ENCODE assay signal across 40 cellular contexts in genomic region chr2:206287197-206287596, GRCh38.
"Had no signal": no experiment of that assay in that cellular context is flagged by ENCODE, and none has a peak within 500 bp of the region (broad histone marks: within the 10 kb centered on the region; RNA-seq: fewer than 3 reads in every experiment).

No MANE protein-coding gene starts in this region.

- H3K36me3 ChIP-seq: adrenal gland, brain microvascular endothelial cell, breast epithelium had no signal

- H3K4me1 ChIP-seq: adrenal gland, ascending aorta, body of pancreas, breast epithelium had no signal

- H3K4me3 Mint-ChIP-seq: activated naive CD4-positive, alpha-beta T cell treated with anti-CD3 and anti-CD28 coated beads for 36 hours; activated naive CD4-positive, alpha-beta T cell treated with anti-CD3 and anti-CD28 coated beads, Interleukin-2, amount 10 ng/mL, durations not matched to agents 7 days and 5 days; activated naive CD4-positive, alpha-beta T cell treated with anti-CD3 and anti-CD28 coated beads, Interleukin-2, amount 50 U/mL, for 24 hours; activated naive CD8-positive, alpha-beta T cell; activated naive CD8-positive, alpha-beta T cell treated with anti-CD3 and anti-CD28 coated beads for 36 hours; activated naive CD8-positive, alpha-beta T cell treated with anti-CD3 and anti-CD28 coated beads, Interleukin-2, amount 10 ng/mL, durations not matched to agents 7 days and 5 days; activated naive CD8-positive, alpha-beta T cell treated with anti-CD3 and anti-CD28 coated beads, Interleukin-2, amount 50 U/mL, for 24 hours; activated T-cell treated with anti-CD3 and anti-CD28 coated beads, Interleukin-2, amount 50 U/mL, for 24 hours; activated T-cell treated with anti-CD3 and anti-CD28 coated beads, Interleukin-2, amount 50 U/mL, for 4 hours; activated T-cell treated with anti-CD3 and anti-CD28 coated beads, Interleukin-2, amount 50 U/mL, for 72 hours; activated T-helper 1 cell treated with anti-CD3 and anti-CD28 coated beads, Interleukin-12 subunit alpha, Interleukin-12 subunit beta, Interleukin-2, Interleukin-4 antibody, amounts not matched to agents 30 ng/mL and 10 ng/mL and 1 ng/mL, durations not matched to agents 14 hours and 24 hours and 36 hours; activated T-helper 17 cell treated with anti-CD3 and anti-CD28 coated beads, Interleukin-2, amount 50 U/mL, for 72 hours; brain; central memory CD8-positive, alpha-beta T cell had no signal

- H3K27ac Mint-ChIP-seq: activated naive CD4-positive, alpha-beta T cell treated with anti-CD3 and anti-CD28 coated beads for 36 hours; activated naive CD4-positive, alpha-beta T cell treated with anti-CD3 and anti-CD28 coated beads, Interleukin-2, amount 10 ng/mL, durations not matched to agents 7 days and 5 days; activated naive CD4-positive, alpha-beta T cell treated with anti-CD3 and anti-CD28 coated beads, Interleukin-2, amount 50 U/mL, for 24 hours; activated naive CD4-positive, alpha-beta T cell treated with anti-CD3 and anti-CD28 coated beads, Interleukin-2, amount 50 U/mL, for 72 hours; activated naive CD8-positive, alpha-beta T cell; activated naive CD8-positive, alpha-beta T cell treated with anti-CD3 and anti-CD28 coated beads for 36 hours; activated naive CD8-positive, alpha-beta T cell treated with anti-CD3 and anti-CD28 coated beads, Interleukin-2, amount 10 ng/mL, durations not matched to agents 7 days and 5 days; activated naive CD8-positive, alpha-beta T cell treated with anti-CD3 and anti-CD28 coated beads, Interleukin-2, amount 50 U/mL, for 24 hours; activated T-cell treated with anti-CD3 and anti-CD28 coated beads, Interleukin-2, amount 50 U/mL, for 24 hours; activated T-cell treated with anti-CD3 and anti-CD28 coated beads, Interleukin-2, amount 50 U/mL, for 72 hours; activated T-helper 1 cell treated with anti-CD3 and anti-CD28 coated beads, Interleukin-12 subunit alpha, Interleukin-12 subunit beta, Interleukin-2, Interleukin-4 antibody, amounts not matched to agents 30 ng/mL and 10 ng/mL and 1 ng/mL, durations not matched to agents 14 hours and 24 hours and 36 hours; activated T-helper 17 cell treated with anti-CD3 and anti-CD28 coated beads, Interleukin-2, amount 50 U/mL, for 72 hours; activated T-helper 2 cell treated with anti-CD3 and anti-CD28 coated beads, Interferon-gamma antibody, Interleukin-2, Interleukin-4, amounts not matched to agents 10 μg/mL and 5 μg/mL and 100 μg/mL, durations not matched to agents 14 hours and 24 hours and 36 hours; brain had no signal

- DNase-seq: activated effector memory CD4-positive, alpha-beta T cell treated with anti-CD3 and anti-CD28 coated beads, Interleukin-2, amount 50 U/mL, for 16 hours; activated effector memory CD4-positive, alpha-beta T cell treated with Interleukin-2 at 50 U/mL for 16 hours; activated gamma-delta T cell; activated gamma-delta T cell treated with Interleukin-2 at 50 U/mL for 16 hours; activated naive CD4-positive, alpha-beta T cell; activated naive CD4-positive, alpha-beta T cell treated with anti-CD3 and anti-CD28 coated beads for 36 hours; activated naive CD4-positive, alpha-beta T cell treated with anti-CD3 and anti-CD28 coated beads, Interleukin-2, amount 10 ng/mL, durations not matched to agents 7 days and 5 days; activated naive CD4-positive, alpha-beta T cell treated with anti-CD3 and anti-CD28 coated beads, Interleukin-2, amount 50 U/mL, for 16 hours; activated naive CD4-positive, alpha-beta T cell treated with Interleukin-2 at 50 U/mL for 16 hours; activated naive CD8-positive, alpha-beta T cell treated with anti-CD3 and anti-CD28 coated beads for 36 hours; activated naive CD8-positive, alpha-beta T cell treated with anti-CD3 and anti-CD28 coated beads, Interleukin-2, amount 10 ng/mL, durations not matched to agents 7 days and 5 days; activated naive CD8-positive, alpha-beta T cell treated with anti-CD3 and anti-CD28 coated beads, Interleukin-2, amount 50 U/mL, for 24 hours; activated T-cell treated with anti-CD3 and anti-CD28 coated beads, Interleukin-2, amount 50 U/mL, for 1 hour; activated T-cell treated with anti-CD3 and anti-CD28 coated beads, Interleukin-2, amount 50 U/mL, for 24 hours; activated T-cell treated with anti-CD3 and anti-CD28 coated beads, Interleukin-2, amount 50 U/mL, for 4 hours; activated T-cell treated with anti-CD3 and anti-CD28 coated beads, Interleukin-2, amount 50 U/mL, for 48 hours; activated T-cell treated with anti-CD3 and anti-CD28 coated beads, Interleukin-2, amount 50 U/mL, for 72 hours; adrenal gland; amniotic stem cell; amygdala; anterior cingulate cortex; aorta; body of pancreas; brain microvascular endothelial cell; caudate nucleus; central memory CD4-positive, alpha-beta T cell; cerebellar nuclear complex had no signal

- H3K4me3 ChIP-seq: adrenal gland, ascending aorta, body of pancreas, breast epithelium, cardiac muscle cell had no signal

- H3K4me1 Mint-ChIP-seq: activated naive CD4-positive, alpha-beta T cell treated with anti-CD3 and anti-CD28 coated beads, Interleukin-2, amount 10 ng/mL, durations not matched to agents 7 days and 5 days; activated naive CD8-positive, alpha-beta T cell treated with anti-CD3 and anti-CD28 coated beads for 36 hours; activated naive CD8-positive, alpha-beta T cell treated with anti-CD3 and anti-CD28 coated beads, Interleukin-2, amount 10 ng/mL, durations not matched to agents 7 days and 5 days; activated naive CD8-positive, alpha-beta T cell treated with anti-CD3 and anti-CD28 coated beads, Interleukin-2, amount 50 U/mL, for 24 hours; activated T-helper 17 cell treated with anti-CD3 and anti-CD28 coated beads, Interleukin-2, amount 50 U/mL, for 72 hours; brain; central memory CD8-positive, alpha-beta T cell had no signal

- H3K9me3 Mint-ChIP-seq: central memory CD8-positive, alpha-beta T cell had no signal

- FAIRE-seq: astrocyte, bronchial epithelial cell had no signal

- ATAC-seq: activated naive CD4-positive, alpha-beta T cell treated with anti-CD3 and anti-CD28 coated beads, Interleukin-2, amount 50 U/mL, for 72 hours; activated naive CD8-positive, alpha-beta T cell treated with anti-CD3 and anti-CD28 coated beads, Interleukin-2, amount 50 U/mL, for 24 hours; activated T-cell treated with anti-CD3 and anti-CD28 coated beads, Interleukin-2, amount 50 U/mL, for 4 hours; activated T-cell treated with anti-CD3 and anti-CD28 coated beads, Interleukin-2, amount 50 U/mL, for 72 hours; activated T-helper 17 cell treated with anti-CD3 and anti-CD28 coated beads, Interleukin-2, amount 50 U/mL, for 72 hours; body of pancreas had no signal

- H3K9me3 ChIP-seq: body of pancreas had no signal

- H3K27me3 Mint-ChIP-seq: activated naive CD4-positive, alpha-beta T cell treated with anti-CD3 and anti-CD28 coated beads, Interleukin-2, amount 10 ng/mL, durations not matched to agents 7 days and 5 days; activated naive CD8-positive, alpha-beta T cell treated with anti-CD3 and anti-CD28 coated beads, Interleukin-2, amount 10 ng/mL, durations not matched to agents 7 days and 5 days; activated T-cell treated with anti-CD3 and anti-CD28 coated beads, Interleukin-2, amount 50 U/mL, for 24 hours; brain; central memory CD8-positive, alpha-beta T cell had no signal

- H3K27me3 ChIP-seq: adrenal gland, ascending aorta, body of pancreas, brain microvascular endothelial cell, breast epithelium, cardiac muscle cell had no signal

- H3K27ac ChIP-seq: adrenal gland, ascending aorta, body of pancreas, brain microvascular endothelial cell, breast epithelium, cardiac muscle cell had no signal
